Comparison of ENCODE assay signal across 16 cellular contexts in the genomic region with DNA sequence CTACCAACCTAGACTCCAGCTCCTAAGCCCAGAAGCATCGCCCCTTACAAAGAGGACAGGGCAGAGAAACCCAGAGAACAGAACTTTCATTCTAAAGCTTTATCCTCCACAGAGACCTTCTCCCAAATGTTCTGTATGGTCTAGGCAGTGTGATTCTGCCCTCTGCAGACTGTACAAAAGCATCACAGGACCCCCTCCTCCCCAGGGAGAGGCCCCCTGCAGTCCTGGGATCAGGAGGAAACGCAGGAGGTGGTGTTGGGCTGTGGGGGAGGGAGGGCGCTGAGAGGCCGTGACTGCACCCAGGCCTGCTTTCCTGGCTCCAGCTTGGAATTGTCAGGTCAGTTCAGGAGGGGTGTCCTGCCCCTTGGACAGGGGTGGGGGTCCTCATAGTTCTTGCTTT.
"Had no signal": no experiment of that assay in that cellular context is flagged by ENCODE, and none has a peak within 500 bp of the region (broad histone marks: within the 10 kb centered on the region; RNA-seq: fewer than 3 reads in every experiment).

No MANE protein-coding gene starts in this region.

- H3K4me3 ChIP-seq: lower lobe of right lung, right atrium auricular region, smooth muscle cell, transverse colon had no signal

- DNase-seq: activated effector memory CD4-positive, alpha-beta T cell treated with anti-CD3 and anti-CD28 coated beads, Interleukin-2, amount 50 U/mL, for 16 hours; activated T-cell treated with anti-CD3 and anti-CD28 coated beads, Interleukin-2, amount 50 U/mL, for 1 hour; amniotic stem cell; cerebellar nuclear complex; glutamatergic neuron; lower lobe of right lung; midbrain; posterior cingulate gyrus; stimulated activated naive B cell treated with anti-CD40 and anti-IgM and Interleukin-4, amounts not matched to agents 10 μg/mL and 1 μg/mL and 100 μg/mL, for 72 hours; T-helper 2 cell; transverse colon had no signal

- H3K4me1 ChIP-seq: right atrium auricular region had no signal

- H3K9me3 ChIP-seq: lower lobe of right lung, neutrophil, right atrium auricular region, transverse colon had no signal

- H3K36me3 ChIP-seq: lower lobe of right lung, transverse colon had no signal

- ATAC-seq: activated CD4-positive, CD25-positive, alpha-beta regulatory T cell treated with anti-CD3 and anti-CD28 coated beads, Interleukin-2, amount 50 U/mL, for 24 hours; esophagus mucosa; lower lobe of right lung; stimulated activated naive B cell treated with anti-CD40 and anti-IgM and Interleukin-4, amounts not matched to agents 10 μg/mL and 1 μg/mL and 100 μg/mL, for 72 hours had no signal

- H3K27ac ChIP-seq: lower lobe of right lung, neutrophil, right atrium auricular region, transverse colon had no signal

- H3K27me3 ChIP-seq: neutrophil, right atrium auricular region, transverse colon had no signal
